Comparison of ENCODE assay signal across 2 cellular contexts in the genomic region with DNA sequence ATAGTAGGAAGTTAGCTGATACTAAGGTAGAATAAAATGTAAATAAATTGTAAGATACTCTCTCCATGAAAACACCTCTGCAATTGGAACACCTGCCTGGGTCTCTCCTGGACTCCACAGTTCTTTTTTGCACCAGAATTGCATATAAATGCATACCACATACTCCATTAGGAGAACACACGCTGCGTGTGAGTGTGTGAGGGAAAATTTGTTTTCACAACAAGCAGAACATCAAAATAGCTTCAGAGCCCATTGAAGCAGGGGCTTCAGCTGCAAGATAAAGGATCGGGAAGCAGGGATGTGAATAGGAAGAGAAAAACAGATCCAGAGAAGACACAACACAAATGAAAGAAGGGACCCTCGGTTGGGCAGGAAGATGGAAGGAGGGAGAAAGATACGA.
TF ChIP-seq lines count a peak whose summit lies in the region.

No MANE protein-coding gene starts in this region.

TF ChIP-seq in GM23338, 12 proteins besides CTCF, POLR2A, EP300 and RAD21 (continued from another document):
- TF ChIP-seq, protein P1, sequence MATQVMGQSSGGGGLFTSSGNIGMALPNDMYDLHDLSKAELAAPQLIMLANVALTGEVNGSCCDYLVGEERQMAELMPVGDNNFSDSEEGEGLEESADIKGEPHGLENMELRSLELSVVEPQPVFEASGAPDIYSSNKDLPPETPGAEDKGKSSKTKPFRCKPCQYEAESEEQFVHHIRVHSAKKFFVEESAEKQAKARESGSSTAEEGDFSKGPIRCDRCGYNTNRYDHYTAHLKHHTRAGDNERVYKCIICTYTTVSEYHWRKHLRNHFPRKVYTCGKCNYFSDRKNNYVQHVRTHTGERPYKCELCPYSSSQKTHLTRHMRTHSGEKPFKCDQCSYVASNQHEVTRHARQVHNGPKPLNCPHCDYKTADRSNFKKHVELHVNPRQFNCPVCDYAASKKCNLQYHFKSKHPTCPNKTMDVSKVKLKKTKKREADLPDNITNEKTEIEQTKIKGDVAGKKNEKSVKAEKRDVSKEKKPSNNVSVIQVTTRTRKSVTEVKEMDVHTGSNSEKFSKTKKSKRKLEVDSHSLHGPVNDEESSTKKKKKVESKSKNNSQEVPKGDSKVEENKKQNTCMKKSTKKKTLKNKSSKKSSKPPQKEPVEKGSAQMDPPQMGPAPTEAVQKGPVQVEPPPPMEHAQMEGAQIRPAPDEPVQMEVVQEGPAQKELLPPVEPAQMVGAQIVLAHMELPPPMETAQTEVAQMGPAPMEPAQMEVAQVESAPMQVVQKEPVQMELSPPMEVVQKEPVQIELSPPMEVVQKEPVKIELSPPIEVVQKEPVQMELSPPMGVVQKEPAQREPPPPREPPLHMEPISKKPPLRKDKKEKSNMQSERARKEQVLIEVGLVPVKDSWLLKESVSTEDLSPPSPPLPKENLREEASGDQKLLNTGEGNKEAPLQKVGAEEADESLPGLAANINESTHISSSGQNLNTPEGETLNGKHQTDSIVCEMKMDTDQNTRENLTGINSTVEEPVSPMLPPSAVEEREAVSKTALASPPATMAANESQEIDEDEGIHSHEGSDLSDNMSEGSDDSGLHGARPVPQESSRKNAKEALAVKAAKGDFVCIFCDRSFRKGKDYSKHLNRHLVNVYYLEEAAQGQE (IDR thresholded peaks at IDR 0.05; ENCODE audit: unreplicated experiment) = no peak
- no peak for TF ChIP-seq ZNF114 (CRISPR knock-in tag; IDR thresholded peaks at IDR 0.05)

TF ChIP-seq in WTC11, 78 proteins besides CTCF, POLR2A, EP300 and RAD21 (continued from another document):
- TF ChIP-seq, protein P2, sequence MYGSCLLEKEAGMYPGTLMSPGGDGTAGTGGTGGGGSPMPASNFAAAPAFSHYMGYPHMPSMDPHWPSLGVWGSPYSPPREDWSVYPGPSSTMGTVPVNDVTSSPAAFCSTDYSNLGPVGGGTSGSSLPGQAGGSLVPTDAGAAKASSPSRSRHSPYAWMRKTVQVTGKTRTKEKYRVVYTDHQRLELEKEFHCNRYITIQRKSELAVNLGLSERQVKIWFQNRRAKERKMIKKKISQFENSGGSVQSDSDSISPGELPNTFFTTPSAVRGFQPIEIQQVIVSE (CRISPR knock-in tag; IDR thresholded peaks at IDR 0.05; ENCODE audit: borderline replicate concordance) = no peak
